8 cellular contexts compared by ENCODE assay signal in genomic region chr12:76621582-76622024, GRCh38.
A peak's percentile ranks its signal among the peaks of the same experiment; 100 is the strongest.
DNase-seq lines count a peak whose midpoint lies in the region; ATAC-seq, FAIRE-seq and TF ChIP-seq lines count a peak whose summit lies in the region.

No MANE protein-coding gene starts in this region.

- POLR2A ChIA-PET in AG04449 (lab: Yijun Ruan, JAX) = no interaction called here

- intact Hi-C loops in kidney (cut with DNase I) = loop anchor here (5.0 to 10.0 kb wide), 2 partner anchors 171 to 393 kb away; no protein-coding TSS in a partner anchor

- H3K36me3 ChIP-seq in bronchial epithelial cell (ENCODE audit: control insufficient read depth, insufficient read depth, low read length) = no peaks in the 10 kb centered on the region
- H3K36me3 ChIP-seq in kidney (ENCODE audit: control insufficient read depth in 1 of 2, insufficient read depth in 2 of 2, low read length in 2 of 2) = no peaks in the 10 kb centered on the region

- ATAC-seq in GM18858 (IDR thresholded peaks at IDR 0.05; ENCODE audit: unreplicated experiment) (peak; percentile 84), HG03095 (IDR thresholded peaks at IDR 0.05; ENCODE audit: unreplicated experiment) (peak; percentile 74)

- no peak overlapping the region for H3K4me3 ChIP-seq in AG04449 (ENCODE audit: low read depth, low read length)
- no peak overlapping the region for H3K4me3 ChIP-seq in WI38 (ENCODE audit: low read depth, low read length)
- no peak overlapping the region for H3K4me3 ChIP-seq in bronchial epithelial cell (ENCODE audit: low read depth, low read length)
- H3K4me3 ChIP-seq in kidney (ENCODE audit: low read length in 2 of 2) = peak overlapping the region in 1 of 2 donors; percentile 6

- TF ChIP-seq CTCF in AG04449 (IDR thresholded peaks at IDR 0.05; ENCODE audit: insufficient read depth, low read length, missing control alignments) = peak; percentile 75
- TF ChIP-seq CTCF in WI38 (IDR thresholded peaks at IDR 0.05; ENCODE audit: low read depth, low read length) = peak; percentile 75
- TF ChIP-seq CTCF in bronchial epithelial cell (IDR thresholded peaks at IDR 0.05; ENCODE audit: insufficient read depth, low read length, severe bottlenecking) = peak; percentile 77
- peak; percentile 96 for TF ChIP-seq CTCF in kidney (IDR thresholded peaks at IDR 0.05; ENCODE audit: borderline replicate concordance, extremely low read depth, insufficient read depth)

- CTCF ChIA-PET in AG04449 (lab: Yijun Ruan, JAX) = interaction anchor here (0.6 to 6.7 kb wide), 34 partner anchors 9 to 427 kb away, joined by 3 to 195 read pairs (median 4); partner anchors contain the start of gene ZDHHC17

- H3K27me3 ChIP-seq in bronchial epithelial cell (ENCODE audit: control insufficient read depth, insufficient read depth, low read length) = no peaks in the 10 kb centered on the region

- DNase-seq in AG04449 (ENCODE audit: low read depth, low spot score) (no peak), NCI-H2196 (lab: John Stamatoyannopoulos, UW; ENCODE audit: unreplicated experiment) (peak; percentile 78), bronchial epithelial cell (ENCODE audit: low read depth) (peak; percentile 68), kidney (no peak)
- DNase-seq in stimulated activated CD4-positive, alpha-beta T cell treated with anti-CD3 and anti-CD28 coated beads, Interleukin-2, amount 100 ng/mL, for 48 hours = peak; percentile 56 to 57

- no peak overlapping the region for H3K27ac ChIP-seq in kidney (ENCODE audit: low read depth in 2 of 2, low read length in 2 of 2)

- FAIRE-seq in bronchial epithelial cell (lab: Jason Lieb, UNC) (no peak), kidney (lab: Jason Lieb, UNC) (peak; percentile 93)

- no peak overlapping the region for H3K9ac ChIP-seq in kidney (ENCODE audit: low read length in 2 of 2)

- no peaks in the 10 kb centered on the region for H3K4me1 ChIP-seq in kidney (ENCODE audit: control insufficient read depth in 1 of 2, insufficient read depth in 1 of 2, low read depth in 1 of 2, low read length in 2 of 2)

- no peaks in the 10 kb centered on the region for H3K9me3 ChIP-seq in kidney (ENCODE audit: control insufficient read depth in 1 of 2, low read length in 2 of 2)

Comparison
In these comparisons a context has a peak if more than half of its experiments do, and no peak if none do; other contexts are left out.
1. DNase-seq: peak in NCI-H2196 (single experiment), bronchial epithelial cell (single experiment) and stimulated activated CD4-positive, alpha-beta T cell treated with anti-CD3 and anti-CD28 coated beads, Interleukin-2, amount 100 ng/mL, for 48 hours (2 of 2); none in AG04449 (single experiment) and kidney (single experiment).
2. Peak in every context shown above with its lines, with median percentiles within 50 percentile points of each other: CTCF ChIP-seq.